19 cellular contexts compared by ENCODE assay signal in genomic region chr7:66308411-66308810, GRCh38.
"Had no signal": no experiment of that assay in that cellular context is flagged by ENCODE, and none has a peak within 500 bp of the region (broad histone marks: within the 10 kb centered on the region; RNA-seq: fewer than 3 reads in every experiment).

No MANE protein-coding gene starts in this region.

- H3K4me1 ChIP-seq: psoas muscle had no signal

- H3K9me3 ChIP-seq: psoas muscle, stomach, thoracic aorta had no signal

- H3K4me1 Mint-ChIP-seq: activated CD8-positive, alpha-beta memory T cell treated with anti-CD3 and anti-CD28 coated beads, Interleukin-2, amount 10 ng/mL, durations not matched to agents 7 days and 5 days had no signal

- DNase-seq: activated CD4-positive, alpha-beta T cell treated with anti-CD3 and anti-CD28 coated beads, Interleukin-2, amount 50 U/mL, for 48 hours; activated CD8-positive, alpha-beta memory T cell treated with anti-CD3 and anti-CD28 coated beads, Interleukin-2, amount 10 ng/mL, durations not matched to agents 7 days and 5 days; activated naive CD4-positive, alpha-beta T cell treated with anti-CD3 and anti-CD28 coated beads for 36 hours; activated naive CD8-positive, alpha-beta T cell treated with anti-CD3 and anti-CD28 coated beads, Interleukin-2, amount 50 U/mL, for 24 hours; activated T-cell treated with anti-CD3 and anti-CD28 coated beads, Interleukin-2, amount 50 U/mL, for 1 hour; aorta; effector CD4-positive, alpha-beta T cell; islet precursor cell; mammary epithelial cell; naive B cell; psoas muscle; stimulated activated CD4-positive, alpha-beta T cell treated with anti-CD3 and anti-CD28 coated beads, Interleukin-12 subunit alpha, Interleukin-12 subunit beta, amount 100 ng/mL, for 4 hours; stimulated activated CD4-positive, alpha-beta T cell treated with anti-CD3 and anti-CD28 coated beads, Interleukin-2, amount 100 ng/mL, for 24 hours; stomach had no signal

- H3K9me3 Mint-ChIP-seq: activated naive CD4-positive, alpha-beta T cell treated with anti-CD3 and anti-CD28 coated beads for 36 hours; activated naive CD8-positive, alpha-beta T cell treated with anti-CD3 and anti-CD28 coated beads, Interleukin-2, amount 50 U/mL, for 24 hours; activated T-helper 2 cell treated with anti-CD3 and anti-CD28 coated beads, Interferon-gamma antibody, Interleukin-2, Interleukin-4, amounts not matched to agents 10 μg/mL and 5 μg/mL and 100 μg/mL, durations not matched to agents 14 hours and 24 hours and 36 hours; naive B cell; neural progenitor cell; T-helper 2 cell treated with Interferon-gamma antibody and Interleukin-4, amounts not matched to agents 5 μg/mL and 100 μg/mL, for 36 hours had no signal

- H2AFZ ChIP-seq: neural progenitor cell had no signal

- H3K4me3 ChIP-seq: cardiac muscle cell, neural progenitor cell, psoas muscle, stomach, thoracic aorta had no signal

- H3K4me2 ChIP-seq: neural progenitor cell had no signal

- H3K27me3 ChIP-seq: cardiac muscle cell, neural progenitor cell, stomach had no signal

- H3K27ac ChIP-seq: cardiac muscle cell, neural progenitor cell, psoas muscle, thoracic aorta had no signal

- H3K27me3 Mint-ChIP-seq: naive B cell had no signal

- H3K36me3 Mint-ChIP-seq: activated CD8-positive, alpha-beta memory T cell treated with anti-CD3 and anti-CD28 coated beads, Interleukin-2, amount 10 ng/mL, durations not matched to agents 7 days and 5 days; naive B cell had no signal

- H3K36me3 ChIP-seq: cardiac muscle cell, neural progenitor cell, stomach, thoracic aorta had no signal

- H3K9ac ChIP-seq: neural progenitor cell had no signal

- H3K27ac Mint-ChIP-seq: activated CD8-positive, alpha-beta memory T cell treated with anti-CD3 and anti-CD28 coated beads, Interleukin-2, amount 10 ng/mL, durations not matched to agents 7 days and 5 days; activated naive CD4-positive, alpha-beta T cell treated with anti-CD3 and anti-CD28 coated beads for 36 hours; activated naive CD8-positive, alpha-beta T cell treated with anti-CD3 and anti-CD28 coated beads, Interleukin-2, amount 50 U/mL, for 24 hours; activated T-helper 2 cell treated with anti-CD3 and anti-CD28 coated beads, Interferon-gamma antibody, Interleukin-2, Interleukin-4, amounts not matched to agents 10 μg/mL and 5 μg/mL and 100 μg/mL, durations not matched to agents 14 hours and 24 hours and 36 hours; naive B cell; neural progenitor cell; T-helper 2 cell treated with Interferon-gamma antibody and Interleukin-4, amounts not matched to agents 5 μg/mL and 100 μg/mL, for 36 hours had no signal

- H3K4me3 Mint-ChIP-seq: activated CD8-positive, alpha-beta memory T cell treated with anti-CD3 and anti-CD28 coated beads, Interleukin-2, amount 10 ng/mL, durations not matched to agents 7 days and 5 days; activated naive CD4-positive, alpha-beta T cell treated with anti-CD3 and anti-CD28 coated beads for 36 hours; activated naive CD8-positive, alpha-beta T cell treated with anti-CD3 and anti-CD28 coated beads, Interleukin-2, amount 50 U/mL, for 24 hours; neural progenitor cell; T-helper 2 cell treated with Interferon-gamma antibody and Interleukin-4, amounts not matched to agents 5 μg/mL and 100 μg/mL, for 36 hours had no signal
